Comparison of ENCODE assay signal across 8 cellular contexts in the genomic region with DNA sequence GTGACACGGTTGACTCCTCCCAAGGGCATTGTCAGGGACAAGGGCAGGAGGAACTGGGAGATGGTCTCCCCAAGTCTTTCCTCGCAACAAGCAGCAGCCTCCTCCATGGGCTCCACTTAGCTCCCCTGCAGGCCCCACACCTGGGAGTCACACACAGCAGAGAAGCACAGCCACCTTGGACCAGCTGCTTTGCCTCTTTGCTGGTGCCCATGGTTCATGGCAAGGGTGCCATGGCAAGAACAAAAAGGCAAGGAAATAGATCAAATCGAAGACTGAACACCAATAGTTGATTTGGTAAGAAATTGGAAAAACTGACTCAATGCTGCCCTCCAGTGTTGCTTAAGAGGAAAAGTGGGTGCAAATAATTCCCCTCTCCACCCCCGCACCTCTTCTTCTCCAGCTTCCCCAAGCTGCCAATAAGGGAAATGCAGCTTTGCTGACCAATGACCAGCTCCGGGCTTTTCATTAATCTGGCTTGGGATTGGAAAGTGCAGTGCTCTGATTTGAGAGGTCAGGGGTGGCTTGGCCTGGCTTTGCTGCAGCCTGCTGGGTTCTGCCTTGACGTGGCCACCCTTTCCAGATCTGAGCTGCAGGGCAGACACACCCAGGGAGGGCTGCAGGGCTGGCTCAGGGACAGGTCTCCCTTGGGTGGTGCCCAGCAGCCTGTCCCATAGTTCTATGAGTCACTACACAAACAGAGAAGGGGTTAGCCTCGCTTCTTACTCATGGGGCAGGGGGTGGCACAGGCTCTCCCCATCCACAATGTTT.
A peak's percentile ranks its signal among the peaks of the same experiment; 100 is the strongest.
DNase-seq lines count a peak whose midpoint lies in the region; ATAC-seq and TF ChIP-seq lines count a peak whose summit lies in the region.

No MANE protein-coding gene starts in this region.

- DNase-seq in CMK (ENCODE audit: low read depth) (peak; percentile 49), GM19240 (ENCODE audit: insufficient read length, low spot score) (peak; percentile 76), Kasumi-1 (lab: John Stamatoyannopoulos, UW) (peak; percentile 46 to 50), RWPE1 (ENCODE audit: low spot score) (peak; percentile 93), ascending aorta (ENCODE audit: low spot score in 2 of 2) (peak; percentile 26 to 86), left cardiac atrium (peak; percentile 50), pulmonary artery endothelial cell (ENCODE audit: low read depth, low spot score) (peak; percentile 78)

- peak; percentile 93 for TF ChIP-seq CTCF in RWPE1 (conservative IDR thresholded peaks at IDR 0.05; ENCODE audit: low read depth)
- peak; percentile 84 to 91 (median 87) for TF ChIP-seq CTCF in ascending aorta (IDR thresholded peaks at IDR 0.05)

- POLR2A ChIA-PET in RWPE1 (lab: Yijun Ruan, JAX; ENCODE audit: low non-redundant PET) = interaction anchor here (1.0 kb wide), 1 partner anchor 97 kb away, joined by 3 read pairs; no protein-coding TSS in a partner anchor

- H3K4me1 ChIP-seq in ascending aorta = peaks cover 10 to 23% of the 10 kb centered on the region in 2 donors

- no peaks in the 10 kb centered on the region for H3K36me3 ChIP-seq in ascending aorta

- peaks cover 0 to 9% of the 10 kb centered on the region in 2 donors for H3K9me3 ChIP-seq in ascending aorta

- H3K27me3 ChIP-seq in ascending aorta = no peaks in the 10 kb centered on the region

- no peak overlapping the region for H3K4me3 ChIP-seq in ascending aorta

- ATAC-seq in left cardiac atrium (peak; percentile 77 to 87), GM21515 (IDR thresholded peaks at IDR 0.05; ENCODE audit: unreplicated experiment) (no peak)

- intact Hi-C loops in ascending aorta (cut with DNase I) = loop anchor here (1.0 to 5.0 kb wide), 4 partner anchors 50 to 496 kb away; partner anchors contain the start of genes KLF13 and MTMR10
- intact Hi-C loops in left cardiac atrium (cut with DNase I) = loop anchor here (5.0 to 10.0 kb wide), 4 partner anchors 54 to 286 kb away; partner anchors contain the start of gene KLF13 (in 1 of the 2)

- peak overlapping the region; percentile 90 for H3K27ac ChIP-seq in RWPE1
- peak overlapping the region; percentile 76 to 81 for H3K27ac ChIP-seq in ascending aorta

- CTCF ChIA-PET in RWPE1 (lab: Yijun Ruan, JAX) = interaction anchor here (0.5 to 2.0 kb wide), 34 partner anchors 9 to 685 kb away, joined by 3 to 13 read pairs (median 3); partner anchors contain the start of gene KLF13
